7 cellular contexts compared by ENCODE assay signal in genomic region chr1:120624565-120625064, GRCh38.
DNase-seq lines count a peak whose midpoint lies in the region; ATAC-seq and TF ChIP-seq lines count a peak whose summit lies in the region.
"Not testable (repeated sequence)": the region's sequence is repeated elsewhere in the genome, so short reads cannot be mapped to it uniquely, and the experiment has no call there.

No MANE protein-coding gene starts in this region.

- peak overlapping the region in 5 of 7 donors; percentile 51 to 86 (median 83) for H3K27ac Mint-ChIP-seq in CD14-positive monocyte
- H3K27ac Mint-ChIP-seq in activated CD8-positive, alpha-beta T cell treated with anti-CD3 and anti-CD28 coated beads, Interleukin-2, amount 10 ng/mL, durations not matched to agents 7 days and 5 days = peak overlapping the region; percentile 25
- H3K27ac Mint-ChIP-seq in activated naive CD8-positive, alpha-beta T cell treated with anti-CD3 and anti-CD28 coated beads, Interleukin-2, amount 50 U/mL, for 24 hours = peak overlapping the region; percentile 36
- not testable (repeated sequence) for H3K27ac Mint-ChIP-seq in endodermal cell; stimulated activated naive B cell treated with anti-CD40 and anti-IgM and Interleukin-4, amounts not matched to agents 10 μg/mL and 1 μg/mL and 100 μg/mL, for 72 hours
- peak overlapping the region in 2 of 3 experiments; percentile 12 to 75 for H3K27ac Mint-ChIP-seq in nephron

- not testable (repeated sequence) for H3K4me3 ChIP-seq in OCI-LY7 (ENCODE audit: low read depth, low read length, poor library complexity, severe bottlenecking); endodermal cell (ENCODE audit: low read length)

- ATAC-seq in activated CD8-positive, alpha-beta T cell treated with anti-CD3 and anti-CD28 coated beads, Interleukin-2, amount 10 ng/mL, durations not matched to agents 7 days and 5 days; activated naive CD8-positive, alpha-beta T cell treated with anti-CD3 and anti-CD28 coated beads, Interleukin-2, amount 50 U/mL, for 24 hours: not testable (repeated sequence)
- peak; percentile 44 to 55 for ATAC-seq in stimulated activated naive B cell treated with anti-CD40 and anti-IgM and Interleukin-4, amounts not matched to agents 10 μg/mL and 1 μg/mL and 100 μg/mL, for 72 hours (replicated peaks)

- POLR2A ChIA-PET in OCI-LY7 (lab: Charles Lee); activated CD8-positive, alpha-beta T cell treated with anti-CD3 and anti-CD28 coated beads, Interleukin-2, amount 10 ng/mL, durations not matched to agents 7 days and 5 days (lab: Charles Lee): not testable (repeated sequence)

- H3K9me3 Mint-ChIP-seq in CD14-positive monocyte; activated CD8-positive, alpha-beta T cell treated with anti-CD3 and anti-CD28 coated beads, Interleukin-2, amount 10 ng/mL, durations not matched to agents 7 days and 5 days (ENCODE audit: insufficient read depth); activated naive CD8-positive, alpha-beta T cell treated with anti-CD3 and anti-CD28 coated beads, Interleukin-2, amount 50 U/mL, for 24 hours; endodermal cell; nephron; stimulated activated naive B cell treated with anti-CD40 and anti-IgM and Interleukin-4, amounts not matched to agents 10 μg/mL and 1 μg/mL and 100 μg/mL, for 72 hours: not testable (repeated sequence)

- not testable (repeated sequence) for H3K4me1 Mint-ChIP-seq in CD14-positive monocyte; activated CD8-positive, alpha-beta T cell treated with anti-CD3 and anti-CD28 coated beads, Interleukin-2, amount 10 ng/mL, durations not matched to agents 7 days and 5 days (ENCODE audit: low read depth); activated naive CD8-positive, alpha-beta T cell treated with anti-CD3 and anti-CD28 coated beads, Interleukin-2, amount 50 U/mL, for 24 hours; endodermal cell; nephron; stimulated activated naive B cell treated with anti-CD40 and anti-IgM and Interleukin-4, amounts not matched to agents 10 μg/mL and 1 μg/mL and 100 μg/mL, for 72 hours

- H2AFZ ChIP-seq in OCI-LY7 (ENCODE audit: low read length) = 0 out of 2 replicates have a peak overlapping the region, but pooled peaks have one; percentile 50

- 75% methylated on average over 1 of the region's 5 CpGs; no CpG with 5 or more reads in 1 of the 2 experiments for WGBS in endodermal cell (ENCODE audit: insufficient coverage in 1 of 2, insufficient read length in 1 of 2), 2 experiments

- CTCF ChIA-PET in OCI-LY7 (lab: Charles Lee; ENCODE audit: unreplicated experiment); activated CD8-positive, alpha-beta T cell treated with anti-CD3 and anti-CD28 coated beads, Interleukin-2, amount 10 ng/mL, durations not matched to agents 7 days and 5 days (lab: Charles Lee): not testable (repeated sequence)

- H3K9me3 ChIP-seq in OCI-LY7 (ENCODE audit: low read length); endodermal cell (ENCODE audit: control insufficient read depth, low read length): not testable (repeated sequence)

- BruUV-seq in OCI-LY7 (replicated peaks; lab: Mats Ljungman, UMichigan) = not testable (repeated sequence)

- H3K27me3 Mint-ChIP-seq in CD14-positive monocyte (ENCODE audit: low read depth in 3 of 3); activated CD8-positive, alpha-beta T cell treated with anti-CD3 and anti-CD28 coated beads, Interleukin-2, amount 10 ng/mL, durations not matched to agents 7 days and 5 days (ENCODE audit: low read depth); activated naive CD8-positive, alpha-beta T cell treated with anti-CD3 and anti-CD28 coated beads, Interleukin-2, amount 50 U/mL, for 24 hours; endodermal cell (ENCODE audit: insufficient read depth); nephron (ENCODE audit: low read depth); stimulated activated naive B cell treated with anti-CD40 and anti-IgM and Interleukin-4, amounts not matched to agents 10 μg/mL and 1 μg/mL and 100 μg/mL, for 72 hours: not testable (repeated sequence)

- not testable (repeated sequence) for DNase-seq in CD14-positive monocyte (ENCODE audit: low spot score); activated CD8-positive, alpha-beta T cell treated with anti-CD3 and anti-CD28 coated beads, Interleukin-2, amount 10 ng/mL, durations not matched to agents 7 days and 5 days; activated naive CD8-positive, alpha-beta T cell treated with anti-CD3 and anti-CD28 coated beads, Interleukin-2, amount 50 U/mL, for 24 hours; stimulated activated naive B cell treated with anti-CD40 and anti-IgM and Interleukin-4, amounts not matched to agents 10 μg/mL and 1 μg/mL and 100 μg/mL, for 72 hours
- DNase-seq in OCI-LY7 (ENCODE audit: low spot score) = peak; percentile 11
- DNase-seq in endodermal cell = peak; percentile 3

- H3K4me3 Mint-ChIP-seq in CD14-positive monocyte; activated CD8-positive, alpha-beta T cell treated with anti-CD3 and anti-CD28 coated beads, Interleukin-2, amount 10 ng/mL, durations not matched to agents 7 days and 5 days; activated naive CD8-positive, alpha-beta T cell treated with anti-CD3 and anti-CD28 coated beads, Interleukin-2, amount 50 U/mL, for 24 hours; endodermal cell; nephron; stimulated activated naive B cell treated with anti-CD40 and anti-IgM and Interleukin-4, amounts not matched to agents 10 μg/mL and 1 μg/mL and 100 μg/mL, for 72 hours: not testable (repeated sequence)

- not testable (repeated sequence) for H3K27me3 ChIP-seq in endodermal cell (ENCODE audit: control insufficient read depth, insufficient read depth, low read length, poor library complexity, severe bottlenecking)

- H3K27ac ChIP-seq in OCI-LY7 (ENCODE audit: low read depth, low read length, poor library complexity, severe bottlenecking); endodermal cell (ENCODE audit: low read depth, low read length): not testable (repeated sequence)

- not testable (repeated sequence) for H3K4me1 ChIP-seq in OCI-LY7 (ENCODE audit: insufficient read depth, low read length, poor library complexity, severe bottlenecking); endodermal cell (ENCODE audit: control insufficient read depth, insufficient read depth, low read length)

- not testable (repeated sequence) for H3K9me2 ChIP-seq in OCI-LY7 (ENCODE audit: insufficient read depth, low read length)

- not testable (repeated sequence) for TF ChIP-seq CTCF in CD14-positive monocyte (IDR thresholded peaks at IDR 0.05); OCI-LY7 (conservative IDR thresholded peaks at IDR 0.05; ENCODE audit: low read length); endodermal cell (conservative IDR thresholded peaks at IDR 0.05); nephron (IDR thresholded peaks at IDR 0.05; ENCODE audit: unreplicated experiment in 3 of 3)

- H4K20me1 ChIP-seq in OCI-LY7 (ENCODE audit: insufficient read depth, low read length) = not testable (repeated sequence)

- H3K79me2 ChIP-seq in OCI-LY7 (ENCODE audit: insufficient read depth, low read depth, low read length) = not testable (repeated sequence)

- H3K9ac ChIP-seq in endodermal cell (ENCODE audit: extremely low read depth, low read length, poor library complexity, severe bottlenecking) = not testable (repeated sequence)

- not testable (repeated sequence) for H3K4me2 ChIP-seq in OCI-LY7 (ENCODE audit: low read length)

- H3K36me3 ChIP-seq in OCI-LY7 (ENCODE audit: insufficient read depth, low read length); endodermal cell (ENCODE audit: control insufficient read depth, insufficient read depth, low read length): not testable (repeated sequence)

- intact Hi-C loops in CD14-positive monocyte (cut with micrococcal nuclease); OCI-LY7 (cut with micrococcal nuclease; ENCODE audit: unreplicated experiment): not testable (repeated sequence)

- not testable (repeated sequence) for H3K36me3 Mint-ChIP-seq in CD14-positive monocyte; activated CD8-positive, alpha-beta T cell treated with anti-CD3 and anti-CD28 coated beads, Interleukin-2, amount 10 ng/mL, durations not matched to agents 7 days and 5 days (ENCODE audit: low read depth); activated naive CD8-positive, alpha-beta T cell treated with anti-CD3 and anti-CD28 coated beads, Interleukin-2, amount 50 U/mL, for 24 hours (ENCODE audit: low read depth); endodermal cell (ENCODE audit: low read depth); nephron (ENCODE audit: low read depth); stimulated activated naive B cell treated with anti-CD40 and anti-IgM and Interleukin-4, amounts not matched to agents 10 μg/mL and 1 μg/mL and 100 μg/mL, for 72 hours
